Comparison of ENCODE assay signal across 29 cellular contexts in genomic region chr1:5843521-5844096, GRCh38.
"Had no signal": no experiment of that assay in that cellular context is flagged by ENCODE, and none has a peak within 500 bp of the region (broad histone marks: within the 10 kb centered on the region; RNA-seq: fewer than 3 reads in every experiment).

No MANE protein-coding gene starts in this region.

- H3K36me3 Mint-ChIP-seq: activated CD4-positive, alpha-beta memory T cell treated with anti-CD3 and anti-CD28 coated beads for 36 hours; activated CD8-positive, alpha-beta memory T cell treated with anti-CD3 and anti-CD28 coated beads, Interleukin-2, amount 10 ng/mL, durations not matched to agents 7 days and 5 days; activated naive CD4-positive, alpha-beta T cell treated with anti-CD3 and anti-CD28 coated beads, Interleukin-2, amount 10 ng/mL, durations not matched to agents 7 days and 5 days; activated naive CD4-positive, alpha-beta T cell treated with anti-CD3 and anti-CD28 coated beads, Interleukin-2, amount 50 U/mL, for 72 hours; activated naive CD8-positive, alpha-beta T cell treated with anti-CD3 and anti-CD28 coated beads, Interleukin-2, amount 10 ng/mL, durations not matched to agents 7 days and 5 days; brain had no signal

- H3K4me3 ChIP-seq: ascending aorta, breast epithelium, cardiac muscle cell, colonic mucosa, esophagus squamous epithelium had no signal

- H3K27ac ChIP-seq: ascending aorta, breast epithelium, cardiac muscle cell, colonic mucosa, epithelial cell of prostate, esophagus squamous epithelium had no signal

- H3K27me3 ChIP-seq: ascending aorta, colonic mucosa had no signal

- H3K27me3 Mint-ChIP-seq: activated CD4-positive, alpha-beta T cell treated with anti-CD3 and anti-CD28 coated beads, Interleukin-2, amount 10 ng/mL, durations not matched to agents 24 days and 14 days; activated CD8-positive, alpha-beta memory T cell treated with anti-CD3 and anti-CD28 coated beads, Interleukin-2, amount 10 ng/mL, durations not matched to agents 7 days and 5 days; activated naive CD8-positive, alpha-beta T cell treated with anti-CD3 and anti-CD28 coated beads, Interleukin-2, amount 10 ng/mL, durations not matched to agents 7 days and 5 days had no signal

- H3K36me3 ChIP-seq: ascending aorta, breast epithelium, cardiac muscle cell, colonic mucosa, esophagus squamous epithelium had no signal

- H3K9me3 Mint-ChIP-seq: activated CD4-positive, alpha-beta memory T cell treated with anti-CD3 and anti-CD28 coated beads for 36 hours; activated CD4-positive, alpha-beta T cell treated with anti-CD3 and anti-CD28 coated beads, Interleukin-2, amount 10 ng/mL, durations not matched to agents 24 days and 14 days; activated naive CD4-positive, alpha-beta T cell treated with anti-CD3 and anti-CD28 coated beads, Interleukin-2, amount 10 ng/mL, durations not matched to agents 7 days and 5 days; activated naive CD4-positive, alpha-beta T cell treated with anti-CD3 and anti-CD28 coated beads, Interleukin-2, amount 50 U/mL, for 72 hours; activated naive CD8-positive, alpha-beta T cell treated with anti-CD3 and anti-CD28 coated beads, Interleukin-2, amount 10 ng/mL, durations not matched to agents 7 days and 5 days; T-helper 2 cell treated with Interferon-gamma antibody and Interleukin-4, amounts not matched to agents 5 μg/mL and 100 μg/mL, for 36 hours had no signal

- H3K4me1 ChIP-seq: ascending aorta, breast epithelium, colonic mucosa, esophagus squamous epithelium had no signal

- H3K27ac Mint-ChIP-seq: activated CD4-positive, alpha-beta memory T cell treated with anti-CD3 and anti-CD28 coated beads for 36 hours; activated CD4-positive, alpha-beta T cell treated with anti-CD3 and anti-CD28 coated beads for 36 hours; activated CD4-positive, alpha-beta T cell treated with anti-CD3 and anti-CD28 coated beads, Interleukin-2, amount 10 ng/mL, durations not matched to agents 24 days and 14 days; activated CD8-positive, alpha-beta memory T cell treated with anti-CD3 and anti-CD28 coated beads, Interleukin-2, amount 10 ng/mL, durations not matched to agents 7 days and 5 days; activated CD8-positive, alpha-beta T cell treated with anti-CD3 and anti-CD28 coated beads, Interleukin-2, amount 10 ng/mL, durations not matched to agents 7 days and 5 days; activated naive CD4-positive, alpha-beta T cell treated with anti-CD3 and anti-CD28 coated beads, Interleukin-2, amount 10 ng/mL, durations not matched to agents 7 days and 5 days; activated naive CD4-positive, alpha-beta T cell treated with anti-CD3 and anti-CD28 coated beads, Interleukin-2, amount 50 U/mL, for 72 hours; activated naive CD8-positive, alpha-beta T cell treated with anti-CD3 and anti-CD28 coated beads, Interleukin-2, amount 10 ng/mL, durations not matched to agents 7 days and 5 days; T-helper 17 cell; T-helper 2 cell treated with Interferon-gamma antibody and Interleukin-4, amounts not matched to agents 5 μg/mL and 100 μg/mL, for 36 hours had no signal

- H3K9me3 ChIP-seq: ascending aorta, breast epithelium, colonic mucosa, esophagus squamous epithelium had no signal

- DNase-seq: activated CD4-positive, alpha-beta memory T cell treated with anti-CD3 and anti-CD28 coated beads for 36 hours; activated CD4-positive, alpha-beta T cell treated with anti-CD3 and anti-CD28 coated beads for 36 hours; activated CD4-positive, alpha-beta T cell treated with anti-CD3 and anti-CD28 coated beads, Interleukin-2, amount 10 ng/mL, durations not matched to agents 24 days and 14 days; activated CD4-positive, CD25-positive, alpha-beta regulatory T cell; activated CD4-positive, CD25-positive, alpha-beta regulatory T cell treated with anti-CD3 and anti-CD28 coated beads, Interleukin-2, amount 50 U/mL, for 72 hours; activated CD8-positive, alpha-beta memory T cell treated with anti-CD3 and anti-CD28 coated beads, Interleukin-2, amount 10 ng/mL, durations not matched to agents 7 days and 5 days; activated CD8-positive, alpha-beta memory T cell treated with anti-CD3 and anti-CD28 coated beads, Interleukin-2, amount 50 U/mL, for 4 hours; activated CD8-positive, alpha-beta T cell treated with anti-CD3 and anti-CD28 coated beads, Interleukin-2, amount 10 ng/mL, durations not matched to agents 7 days and 5 days; activated gamma-delta T cell; activated naive CD4-positive, alpha-beta T cell; activated naive CD4-positive, alpha-beta T cell treated with anti-CD3 and anti-CD28 coated beads, Interleukin-2, amount 10 ng/mL, durations not matched to agents 7 days and 5 days; activated naive CD8-positive, alpha-beta T cell treated with anti-CD3 and anti-CD28 coated beads, Interleukin-2, amount 10 ng/mL, durations not matched to agents 7 days and 5 days; activated T-cell treated with anti-CD3 and anti-CD28 coated beads, Interleukin-2, amount 50 U/mL, for 1 hour; activated T-cell treated with anti-CD3 and anti-CD28 coated beads, Interleukin-2, amount 50 U/mL, for 48 hours; central memory CD4-positive, alpha-beta T cell; cerebellar nuclear complex; colonic mucosa; effector CD8-positive, alpha-beta T cell; esophagus squamous epithelium; T-helper 1 cell; T-helper 17 cell; T1000 had no signal

- H3K4me1 Mint-ChIP-seq: activated CD4-positive, alpha-beta T cell treated with anti-CD3 and anti-CD28 coated beads for 36 hours; activated CD4-positive, alpha-beta T cell treated with anti-CD3 and anti-CD28 coated beads, Interleukin-2, amount 10 ng/mL, durations not matched to agents 24 days and 14 days; activated CD8-positive, alpha-beta memory T cell treated with anti-CD3 and anti-CD28 coated beads, Interleukin-2, amount 10 ng/mL, durations not matched to agents 7 days and 5 days; activated naive CD4-positive, alpha-beta T cell treated with anti-CD3 and anti-CD28 coated beads, Interleukin-2, amount 10 ng/mL, durations not matched to agents 7 days and 5 days; activated naive CD8-positive, alpha-beta T cell treated with anti-CD3 and anti-CD28 coated beads, Interleukin-2, amount 10 ng/mL, durations not matched to agents 7 days and 5 days; T-helper 17 cell had no signal

- ATAC-seq: activated CD4-positive, alpha-beta T cell treated with anti-CD3 and anti-CD28 coated beads for 36 hours; activated CD8-positive, alpha-beta memory T cell treated with anti-CD3 and anti-CD28 coated beads, Interleukin-2, amount 10 ng/mL, durations not matched to agents 7 days and 5 days; activated CD8-positive, alpha-beta T cell treated with anti-CD3 and anti-CD28 coated beads, Interleukin-2, amount 10 ng/mL, durations not matched to agents 7 days and 5 days; activated naive CD4-positive, alpha-beta T cell treated with anti-CD3 and anti-CD28 coated beads, Interleukin-2, amount 50 U/mL, for 72 hours; T-helper 17 cell had no signal

- H3K4me3 Mint-ChIP-seq: activated CD4-positive, alpha-beta memory T cell treated with anti-CD3 and anti-CD28 coated beads for 36 hours; activated CD4-positive, alpha-beta T cell treated with anti-CD3 and anti-CD28 coated beads for 36 hours; activated CD4-positive, alpha-beta T cell treated with anti-CD3 and anti-CD28 coated beads, Interleukin-2, amount 10 ng/mL, durations not matched to agents 24 days and 14 days; activated CD8-positive, alpha-beta memory T cell treated with anti-CD3 and anti-CD28 coated beads, Interleukin-2, amount 10 ng/mL, durations not matched to agents 7 days and 5 days; activated CD8-positive, alpha-beta T cell treated with anti-CD3 and anti-CD28 coated beads, Interleukin-2, amount 10 ng/mL, durations not matched to agents 7 days and 5 days; activated naive CD4-positive, alpha-beta T cell treated with anti-CD3 and anti-CD28 coated beads, Interleukin-2, amount 10 ng/mL, durations not matched to agents 7 days and 5 days; activated naive CD8-positive, alpha-beta T cell treated with anti-CD3 and anti-CD28 coated beads, Interleukin-2, amount 10 ng/mL, durations not matched to agents 7 days and 5 days; brain; T-helper 17 cell; T-helper 2 cell treated with Interferon-gamma antibody and Interleukin-4, amounts not matched to agents 5 μg/mL and 100 μg/mL, for 36 hours had no signal
